Comparison of ENCODE assay signal across 2 cellular contexts in the genomic region with DNA sequence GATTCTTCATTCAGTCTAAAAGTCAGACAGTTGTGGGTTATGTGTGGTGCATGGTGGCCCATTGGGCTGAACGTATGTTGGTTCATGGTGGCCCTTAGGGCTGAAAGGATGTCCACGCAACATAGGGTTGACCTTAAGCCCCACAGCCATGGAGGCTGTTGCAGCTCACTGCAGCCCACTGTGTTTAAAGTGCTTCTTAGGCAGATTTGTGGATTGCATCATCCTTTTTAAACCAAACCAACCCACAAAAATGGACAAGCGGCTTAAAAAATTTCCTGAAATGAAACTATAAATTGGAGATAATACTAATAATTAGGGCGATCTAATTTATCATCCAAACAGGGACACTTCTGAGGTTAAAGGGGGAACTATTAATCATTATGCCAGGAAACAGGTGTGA.
A peak's percentile ranks its signal among the peaks of the same experiment; 100 is the strongest.
TF ChIP-seq lines count a peak whose summit lies in the region.

No MANE protein-coding gene starts in this region.

TF ChIP-seq in IMR-90, 13 proteins besides CTCF, POLR2A, EP300 and RAD21:
- TF ChIP-seq CEBPB (IDR thresholded peaks at IDR 0.05; ENCODE audit: low read depth, low read length) (0 out of 2 replicates have a peak, but pooled peaks have one; percentile 14), MAFK (IDR thresholded peaks at IDR 0.05; ENCODE audit: low read depth, low read length) (no peak)

TF ChIP-seq in K562, 482 proteins besides CTCF, POLR2A, EP300 and RAD21:
- peak; percentile 56; the same call in 1 of the 2 replicates for TF ChIP-seq ATF3 (IDR thresholded peaks at IDR 0.05)
- no peak for TF ChIP-seq ATF3 (CRISPR knock-in tag; conservative IDR thresholded peaks at IDR 0.05)
- TF ChIP-seq SRSF9 (IDR thresholded peaks at IDR 0.05; ENCODE audit: borderline replicate concordance, low read depth, low read length), result no peak
- no peak for TF ChIP-seq CEBPG (CRISPR knock-in tag; IDR thresholded peaks at IDR 0.05)
- peak; percentile 32 to 51; a peak in 2 of 4 replicates for TF ChIP-seq CEBPG (tag; conservative IDR thresholded peaks at IDR 0.05 in 1 of 2, IDR thresholded peaks at IDR 0.05 in 1 of 2)
- TF ChIP-seq HBP1 (CRISPR knock-in tag; IDR thresholded peaks at IDR 0.05), result no peak
- TF ChIP-seq NONO (IDR thresholded peaks at IDR 0.05; ENCODE audit: low read depth in 2 of 2, low read length in 1 of 2), result no peak
